ENCODE assay signal across 7 cellular contexts in genomic region chr2:199865905-199866304, GRCh38.
"Had no signal": no experiment of that assay in that cellular context is flagged by ENCODE, and none has a peak within 500 bp of the region (broad histone marks: within the 10 kb centered on the region; RNA-seq: fewer than 3 reads in every experiment).

No MANE protein-coding gene starts in this region.

- H3K27ac ChIP-seq: HL-60, KMS-11 had no signal

- FAIRE-seq: HTR-8/SVneo, K562 had no signal

- H3K4me2 ChIP-seq: KMS-11 had no signal

- ATAC-seq: K562 had no signal

- H3K9ac ChIP-seq: KMS-11 had no signal

- H3K4me3 ChIP-seq: K562 had no signal

- DNase-seq: IMR-90, KBM-7, KG1 had no signal
